Comparison of ENCODE assay signal across 1 cellular context in genomic region chr6:32945106-32945761, GRCh38.
TF ChIP-seq lines count a peak whose summit lies in the region.

No MANE protein-coding gene starts in this region.

TF ChIP-seq in HEK293, 187 proteins besides CTCF, POLR2A, EP300 and RAD21 (continued from another document):
- TF ChIP-seq ZFHX2 (tag by site-specific recombination; conservative IDR thresholded peaks at IDR 0.05) (peak; percentile 94), KLF9 (tag by site-specific recombination; IDR thresholded peaks at IDR 0.05; ENCODE audit: low read depth) (no peak)
- TF ChIP-seq, protein P1, sequence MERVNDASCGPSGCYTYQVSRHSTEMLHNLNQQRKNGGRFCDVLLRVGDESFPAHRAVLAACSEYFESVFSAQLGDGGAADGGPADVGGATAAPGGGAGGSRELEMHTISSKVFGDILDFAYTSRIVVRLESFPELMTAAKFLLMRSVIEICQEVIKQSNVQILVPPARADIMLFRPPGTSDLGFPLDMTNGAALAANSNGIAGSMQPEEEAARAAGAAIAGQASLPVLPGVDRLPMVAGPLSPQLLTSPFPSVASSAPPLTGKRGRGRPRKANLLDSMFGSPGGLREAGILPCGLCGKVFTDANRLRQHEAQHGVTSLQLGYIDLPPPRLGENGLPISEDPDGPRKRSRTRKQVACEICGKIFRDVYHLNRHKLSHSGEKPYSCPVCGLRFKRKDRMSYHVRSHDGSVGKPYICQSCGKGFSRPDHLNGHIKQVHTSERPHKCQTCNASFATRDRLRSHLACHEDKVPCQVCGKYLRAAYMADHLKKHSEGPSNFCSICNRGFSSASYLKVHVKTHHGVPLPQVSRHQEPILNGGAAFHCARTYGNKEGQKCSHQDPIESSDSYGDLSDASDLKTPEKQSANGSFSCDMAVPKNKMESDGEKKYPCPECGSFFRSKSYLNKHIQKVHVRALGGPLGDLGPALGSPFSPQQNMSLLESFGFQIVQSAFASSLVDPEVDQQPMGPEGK (tag by site-specific recombination; IDR thresholded peaks at IDR 0.05) = 0 out of 2 replicates have a peak, but pooled peaks have one; percentile 27
